Comparison of ENCODE assay signal across 34 cellular contexts in genomic region chr20:39946946-39947345, GRCh38.
"Had no signal": no experiment of that assay in that cellular context is flagged by ENCODE, and none has a peak within 500 bp of the region (broad histone marks: within the 10 kb centered on the region; RNA-seq: fewer than 3 reads in every experiment).

No MANE protein-coding gene starts in this region.

- H3K27me3 ChIP-seq: ascending aorta, brain microvascular endothelial cell, esophagus muscularis mucosa, foreskin keratinocyte, gastrocnemius medialis, heart left ventricle had no signal

- H3K4me3 ChIP-seq: ascending aorta, esophagus muscularis mucosa, gastrocnemius medialis, heart left ventricle had no signal

- H3K4me3 Mint-ChIP-seq: activated B cell treated with CpG ODN at 0.5 μM for 24 hours; activated CD8-positive, alpha-beta T cell treated with anti-CD3 and anti-CD28 coated beads for 36 hours; activated naive CD4-positive, alpha-beta T cell treated with anti-CD3 and anti-CD28 coated beads for 36 hours; activated naive CD4-positive, alpha-beta T cell treated with anti-CD3 and anti-CD28 coated beads, Interleukin-2, amount 50 U/mL, for 24 hours; activated naive CD8-positive, alpha-beta T cell treated with anti-CD3 and anti-CD28 coated beads for 36 hours; activated naive CD8-positive, alpha-beta T cell treated with anti-CD3 and anti-CD28 coated beads, Interleukin-2, amount 50 U/mL, for 24 hours; activated T-helper 1 cell treated with anti-CD3 and anti-CD28 coated beads, Interleukin-12 subunit alpha, Interleukin-12 subunit beta, Interleukin-2, Interleukin-4 antibody, amounts not matched to agents 30 ng/mL and 10 ng/mL and 1 ng/mL, durations not matched to agents 14 hours and 24 hours and 36 hours; central memory CD8-positive, alpha-beta T cell; effector memory CD8-positive, alpha-beta T cell; T-helper 17 cell; T-helper 2 cell treated with Interferon-gamma antibody and Interleukin-4, amounts not matched to agents 5 μg/mL and 100 μg/mL, for 36 hours had no signal

- DNase-seq: activated B cell treated with CpG ODN at 0.5 μM for 24 hours; activated CD4-positive, alpha-beta T cell treated with anti-CD3 and anti-CD28 coated beads for 48 hours; activated CD4-positive, alpha-beta T cell treated with anti-CD3 and anti-CD28 coated beads, Interleukin-2, amount 50 U/mL, for 1 hour; activated CD4-positive, alpha-beta T cell treated with anti-CD3 and anti-CD28 coated beads, Interleukin-2, amount 50 U/mL, for 48 hours; activated CD8-positive, alpha-beta memory T cell treated with anti-CD3 and anti-CD28 coated beads for 24 hours; activated CD8-positive, alpha-beta T cell treated with anti-CD3 and anti-CD28 coated beads for 36 hours; activated effector memory CD4-positive, alpha-beta T cell treated with anti-CD3 and anti-CD28 coated beads, Interleukin-2, amount 50 U/mL, for 16 hours; activated naive CD4-positive, alpha-beta T cell treated with anti-CD3 and anti-CD28 coated beads for 36 hours; activated naive CD8-positive, alpha-beta T cell treated with anti-CD3 and anti-CD28 coated beads for 36 hours; activated naive CD8-positive, alpha-beta T cell treated with anti-CD3 and anti-CD28 coated beads, Interleukin-2, amount 50 U/mL, for 24 hours; activated T-cell treated with anti-CD3 and anti-CD28 coated beads, Interleukin-2, amount 50 U/mL, for 1 hour; activated T-cell treated with anti-CD3 and anti-CD28 coated beads, Interleukin-2, amount 50 U/mL, for 48 hours; brain microvascular endothelial cell; cortex of kidney; dermis blood vessel endothelial cell; effector CD4-positive, alpha-beta T cell; effector memory CD8-positive, alpha-beta T cell; erythroblast; foreskin keratinocyte; gastrocnemius medialis; glutamatergic neuron; heart left ventricle; T-helper 17 cell; T1000; WERI-Rb-1 had no signal

- FAIRE-seq: colon had no signal

- H3K9me3 ChIP-seq: ascending aorta, esophagus muscularis mucosa, gastrocnemius medialis, heart left ventricle had no signal

- H3K36me3 ChIP-seq: ascending aorta, brain microvascular endothelial cell, esophagus muscularis mucosa, gastrocnemius medialis, heart left ventricle, WERI-Rb-1 had no signal

- H3K27ac ChIP-seq: ascending aorta, brain microvascular endothelial cell, esophagus muscularis mucosa, foreskin keratinocyte, gastrocnemius medialis, heart left ventricle, WERI-Rb-1 had no signal

- ATAC-seq: activated CD4-positive, CD25-positive, alpha-beta regulatory T cell treated with anti-CD3 and anti-CD28 coated beads, Interleukin-2, amount 50 U/mL, for 24 hours; activated CD8-positive, alpha-beta T cell treated with anti-CD3 and anti-CD28 coated beads for 36 hours; activated naive CD8-positive, alpha-beta T cell treated with anti-CD3 and anti-CD28 coated beads, Interleukin-2, amount 50 U/mL, for 24 hours; effector memory CD8-positive, alpha-beta T cell; foreskin keratinocyte; heart left ventricle; T-helper 17 cell had no signal

- H3K4me1 ChIP-seq: ascending aorta, esophagus muscularis mucosa, foreskin keratinocyte, heart left ventricle had no signal

- H3K9me3 Mint-ChIP-seq: activated B cell treated with CpG ODN at 0.5 μM for 24 hours; activated CD8-positive, alpha-beta T cell treated with anti-CD3 and anti-CD28 coated beads for 36 hours; activated naive CD4-positive, alpha-beta T cell treated with anti-CD3 and anti-CD28 coated beads for 36 hours; activated naive CD8-positive, alpha-beta T cell treated with anti-CD3 and anti-CD28 coated beads for 36 hours; activated T-helper 1 cell treated with anti-CD3 and anti-CD28 coated beads, Interleukin-12 subunit alpha, Interleukin-12 subunit beta, Interleukin-2, Interleukin-4 antibody, amounts not matched to agents 30 ng/mL and 10 ng/mL and 1 ng/mL, durations not matched to agents 14 hours and 24 hours and 36 hours; activated T-helper 2 cell treated with anti-CD3 and anti-CD28 coated beads, Interferon-gamma antibody, Interleukin-2, Interleukin-4, amounts not matched to agents 10 μg/mL and 5 μg/mL and 100 μg/mL, durations not matched to agents 14 hours and 24 hours and 36 hours; T-helper 2 cell treated with Interferon-gamma antibody and Interleukin-4, amounts not matched to agents 5 μg/mL and 100 μg/mL, for 36 hours had no signal

- H3K27ac Mint-ChIP-seq: activated B cell treated with CpG ODN at 0.5 μM for 24 hours; activated CD8-positive, alpha-beta T cell treated with anti-CD3 and anti-CD28 coated beads for 36 hours; activated naive CD4-positive, alpha-beta T cell treated with anti-CD3 and anti-CD28 coated beads for 36 hours; activated naive CD4-positive, alpha-beta T cell treated with anti-CD3 and anti-CD28 coated beads, Interleukin-2, amount 50 U/mL, for 24 hours; activated naive CD8-positive, alpha-beta T cell treated with anti-CD3 and anti-CD28 coated beads for 36 hours; activated naive CD8-positive, alpha-beta T cell treated with anti-CD3 and anti-CD28 coated beads, Interleukin-2, amount 50 U/mL, for 24 hours; activated T-helper 1 cell treated with anti-CD3 and anti-CD28 coated beads, Interleukin-12 subunit alpha, Interleukin-12 subunit beta, Interleukin-2, Interleukin-4 antibody, amounts not matched to agents 30 ng/mL and 10 ng/mL and 1 ng/mL, durations not matched to agents 14 hours and 24 hours and 36 hours; activated T-helper 2 cell treated with anti-CD3 and anti-CD28 coated beads, Interferon-gamma antibody, Interleukin-2, Interleukin-4, amounts not matched to agents 10 μg/mL and 5 μg/mL and 100 μg/mL, durations not matched to agents 14 hours and 24 hours and 36 hours; effector memory CD8-positive, alpha-beta T cell; T-helper 17 cell; T-helper 2 cell treated with Interferon-gamma antibody and Interleukin-4, amounts not matched to agents 5 μg/mL and 100 μg/mL, for 36 hours had no signal

- H3K36me3 Mint-ChIP-seq: activated naive CD4-positive, alpha-beta T cell treated with anti-CD3 and anti-CD28 coated beads, Interleukin-2, amount 50 U/mL, for 24 hours; activated naive CD8-positive, alpha-beta T cell treated with anti-CD3 and anti-CD28 coated beads for 36 hours had no signal

- H3K4me1 Mint-ChIP-seq: activated B cell treated with CpG ODN at 0.5 μM for 24 hours; activated naive CD4-positive, alpha-beta T cell treated with anti-CD3 and anti-CD28 coated beads, Interleukin-2, amount 50 U/mL, for 24 hours; activated naive CD8-positive, alpha-beta T cell treated with anti-CD3 and anti-CD28 coated beads for 36 hours; activated naive CD8-positive, alpha-beta T cell treated with anti-CD3 and anti-CD28 coated beads, Interleukin-2, amount 50 U/mL, for 24 hours; central memory CD8-positive, alpha-beta T cell; T-helper 17 cell had no signal

- H3K27me3 Mint-ChIP-seq: activated naive CD8-positive, alpha-beta T cell treated with anti-CD3 and anti-CD28 coated beads, Interleukin-2, amount 50 U/mL, for 24 hours; central memory CD8-positive, alpha-beta T cell; effector memory CD8-positive, alpha-beta T cell; T-helper 17 cell had no signal
